11 cellular contexts compared by ENCODE assay signal in the genomic region with DNA sequence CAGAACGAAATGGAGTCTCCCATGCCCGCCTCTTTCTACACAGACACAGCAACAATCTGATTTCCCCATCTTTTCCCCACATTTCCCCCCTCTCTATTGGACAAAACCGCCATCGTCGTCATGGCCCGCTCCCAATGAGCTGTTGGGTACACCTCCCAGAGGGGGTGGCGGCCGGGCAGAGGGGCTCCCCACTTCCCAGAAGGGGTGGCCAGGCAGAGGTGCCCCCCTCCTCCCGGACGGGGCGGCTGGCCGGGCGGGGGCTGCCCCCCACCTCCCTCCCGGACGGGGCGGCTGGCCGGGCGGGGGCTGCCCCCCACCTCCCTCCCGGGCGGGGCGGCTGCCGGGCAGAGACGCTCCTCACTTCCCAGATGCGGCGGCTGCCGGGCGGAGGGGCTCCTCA. TPM values are rescaled to one million over a fixed set of nuclear protein-coding genes. Genes with fewer than 3 reads are reported as not detected.
"Had no signal": no experiment of that assay in that cellular context is flagged by ENCODE, and none has a peak within 500 bp of the region (broad histone marks: within the 10 kb centered on the region; RNA-seq: fewer than 3 reads in every experiment).

No MANE protein-coding gene starts in this region.

RNA-seq across cellular contexts. Expression of gene SMKR1, which starts 26.4 kb away (rescaled TPM):
- total RNA-seq: hepatocyte, kidney epithelial cell, left cardiac atrium, left colon, left lobe of liver, left ventricle myocardium inferior, left ventricle myocardium superior, liver, mesenteric fat pad, mucosa of descending colon had no signal
- polyA plus RNA-seq: liver had no signal

RNA-seq across cellular contexts. Expression of gene STRIP2, which starts 41.7 kb away (rescaled TPM):
- polyA plus RNA-seq: naive thymus-derived CD4-positive, alpha-beta T cell had no signal
